Comparison of ENCODE assay signal across 12 cellular contexts in genomic region chr13:82330499-82330898, GRCh38.
DNase-seq lines count a peak whose midpoint lies in the region; ATAC-seq and TF ChIP-seq lines count a peak whose summit lies in the region.
"Had no signal": no experiment of that assay in that cellular context is flagged by ENCODE, and none has a peak within 500 bp of the region (broad histone marks: within the 10 kb centered on the region; RNA-seq: fewer than 3 reads in every experiment).

No MANE protein-coding gene starts in this region.

- CTCF ChIA-PET in PC-9 (lab: Charles Lee): no interaction called here
- CTCF ChIA-PET in activated CD4-positive, alpha-beta T cell treated with anti-CD3 and anti-CD28 coated beads, Interleukin-2, amount 10 ng/mL, durations not matched to agents 7 days and 5 days (lab: Charles Lee): no interaction called here

- H3K4me1 ChIP-seq in PC-9 (replicated peaks; ENCODE audit: insufficient read depth) (no peaks in the 10 kb centered on the region), hepatocyte (ENCODE audit: insufficient read depth) (no peaks in the 10 kb centered on the region)
- H3K4me1 ChIP-seq: SJSA1 had no signal

- 0 out of 2 replicates have a peak, but pooled peaks cover 4% of the 10 kb centered on the region for H4K20me1 ChIP-seq in PC-9 (ENCODE audit: insufficient read depth)
- H4K20me1 ChIP-seq in hepatocyte (ENCODE audit: insufficient read depth, poor library complexity, severe bottlenecking): no peaks in the 10 kb centered on the region

- no peaks in the 10 kb centered on the region for H3K79me2 ChIP-seq in PC-9 (ENCODE audit: low read depth)
- no peaks in the 10 kb centered on the region for H3K79me2 ChIP-seq in hepatocyte

- no peak overlapping the region for H3K4me2 ChIP-seq in PC-9
- H3K4me2 ChIP-seq in hepatocyte: no peak overlapping the region

- H3K4me3 Mint-ChIP-seq in activated CD4-positive, alpha-beta T cell treated with anti-CD3 and anti-CD28 coated beads, Interleukin-2, amount 10 ng/mL, durations not matched to agents 7 days and 5 days: no peak overlapping the region

- no peaks in the 10 kb centered on the region for H3K36me3 Mint-ChIP-seq in activated CD4-positive, alpha-beta T cell treated with anti-CD3 and anti-CD28 coated beads, Interleukin-2, amount 10 ng/mL, durations not matched to agents 7 days and 5 days (ENCODE audit: low read depth)

- DNase-seq in PC-9 (no peak), hepatocyte (ENCODE audit: low spot score) (no peak), NCI-H128 (lab: John Stamatoyannopoulos, UW; ENCODE audit: unreplicated experiment) (no peak), 8988T (no peak)
- no peak for DNase-seq in activated CD4-positive, alpha-beta T cell treated with anti-CD3 and anti-CD28 coated beads, Interleukin-2, amount 10 ng/mL, durations not matched to agents 7 days and 5 days
- DNase-seq: left ventricle myocardium superior; stimulated activated CD4-positive, alpha-beta T cell treated with anti-CD3 and anti-CD28 coated beads, Interleukin-4, amount 100 ng/mL, for 4 hours had no signal

- H3K27ac ChIP-seq in C4-2B (no peak overlapping the region), PC-9 (no peak overlapping the region), hepatocyte (no peak overlapping the region)
- H3K27ac ChIP-seq: SJSA1 had no signal

- ATAC-seq in GM21390 (IDR thresholded peaks at IDR 0.05; ENCODE audit: unreplicated experiment) (peak; percentile 50), GM19023 (IDR thresholded peaks at IDR 0.05; ENCODE audit: unreplicated experiment) (no peak)
- ATAC-seq: activated naive CD4-positive, alpha-beta T cell treated with anti-CD3 and anti-CD28 coated beads, Interleukin-2, amount 50 U/mL, for 72 hours; left ventricle myocardium superior had no signal

- H3F3A ChIP-seq in PC-9 (ENCODE audit: insufficient read depth, low read depth): no peaks in the 10 kb centered on the region

- BruUV-seq in PC-9 (replicated peaks; lab: Mats Ljungman, UMichigan): no TSS peak

- no peaks in the 10 kb centered on the region for H3K27me3 Mint-ChIP-seq in activated CD4-positive, alpha-beta T cell treated with anti-CD3 and anti-CD28 coated beads, Interleukin-2, amount 10 ng/mL, durations not matched to agents 7 days and 5 days

- no peak overlapping the region for H3K27ac Mint-ChIP-seq in activated CD4-positive, alpha-beta T cell treated with anti-CD3 and anti-CD28 coated beads, Interleukin-2, amount 10 ng/mL, durations not matched to agents 7 days and 5 days
- H3K27ac Mint-ChIP-seq: activated naive CD4-positive, alpha-beta T cell treated with anti-CD3 and anti-CD28 coated beads, Interleukin-2, amount 50 U/mL, for 72 hours had no signal

- H3K9me3 Mint-ChIP-seq in activated CD4-positive, alpha-beta T cell treated with anti-CD3 and anti-CD28 coated beads, Interleukin-2, amount 10 ng/mL, durations not matched to agents 7 days and 5 days: peaks cover 2% of the 10 kb centered on the region

- H3K36me3 ChIP-seq in PC-9 (ENCODE audit: low read depth): no peaks in the 10 kb centered on the region
- no peaks in the 10 kb centered on the region for H3K36me3 ChIP-seq in hepatocyte (replicated peaks; ENCODE audit: insufficient read depth, low read depth)
- H3K36me3 ChIP-seq: SJSA1 had no signal

- no peaks in the 10 kb centered on the region for H3K9me3 ChIP-seq in PC-9 (ENCODE audit: insufficient read depth, low read depth)
- H3K9me3 ChIP-seq in hepatocyte (ENCODE audit: low read depth): no peaks in the 10 kb centered on the region

- H2AFZ ChIP-seq in PC-9: no peak overlapping the region
- H2AFZ ChIP-seq in hepatocyte: no peak overlapping the region

- H3K27me3 ChIP-seq in PC-9 (ENCODE audit: insufficient read depth, low read depth): no peaks in the 10 kb centered on the region
- no peaks in the 10 kb centered on the region for H3K27me3 ChIP-seq in hepatocyte
- H3K27me3 ChIP-seq: SJSA1 had no signal

- H3K4me3 ChIP-seq in PC-9 (no peak overlapping the region), hepatocyte (no peak overlapping the region)
- H3K4me3 ChIP-seq: SJSA1 had no signal

- intact Hi-C loops in PC-9 (cut with micrococcal nuclease; ENCODE audit: unreplicated experiment): no loop called here

- POLR2A ChIA-PET in PC-9 (lab: Charles Lee; ENCODE audit: unreplicated experiment): no interaction called here
- POLR2A ChIA-PET in activated CD4-positive, alpha-beta T cell treated with anti-CD3 and anti-CD28 coated beads, Interleukin-2, amount 10 ng/mL, durations not matched to agents 7 days and 5 days (lab: Charles Lee): no interaction called here

- peak; percentile 71 for TF ChIP-seq CTCF in C4-2B (conservative IDR thresholded peaks at IDR 0.05)
- TF ChIP-seq CTCF in PC-9 (conservative IDR thresholded peaks at IDR 0.05): peak; percentile 73
- peak; percentile 39 for TF ChIP-seq CTCF in hepatocyte (IDR thresholded peaks at IDR 0.05; ENCODE audit: poor library complexity)

- no peaks in the 10 kb centered on the region for H3K9me2 ChIP-seq in PC-9 (ENCODE audit: insufficient read depth)
- H3K9me2 ChIP-seq in hepatocyte (replicated peaks; ENCODE audit: insufficient read depth): no peaks in the 10 kb centered on the region

- no peaks in the 10 kb centered on the region for H3K4me1 Mint-ChIP-seq in activated CD4-positive, alpha-beta T cell treated with anti-CD3 and anti-CD28 coated beads, Interleukin-2, amount 10 ng/mL, durations not matched to agents 7 days and 5 days

- 64% methylated on average over 5 of the region's 5 CpGs for WGBS in hepatocyte (ENCODE audit: low lambda C conversion rate, missing lambda C conversion rate)
